In the genomic region with DNA sequence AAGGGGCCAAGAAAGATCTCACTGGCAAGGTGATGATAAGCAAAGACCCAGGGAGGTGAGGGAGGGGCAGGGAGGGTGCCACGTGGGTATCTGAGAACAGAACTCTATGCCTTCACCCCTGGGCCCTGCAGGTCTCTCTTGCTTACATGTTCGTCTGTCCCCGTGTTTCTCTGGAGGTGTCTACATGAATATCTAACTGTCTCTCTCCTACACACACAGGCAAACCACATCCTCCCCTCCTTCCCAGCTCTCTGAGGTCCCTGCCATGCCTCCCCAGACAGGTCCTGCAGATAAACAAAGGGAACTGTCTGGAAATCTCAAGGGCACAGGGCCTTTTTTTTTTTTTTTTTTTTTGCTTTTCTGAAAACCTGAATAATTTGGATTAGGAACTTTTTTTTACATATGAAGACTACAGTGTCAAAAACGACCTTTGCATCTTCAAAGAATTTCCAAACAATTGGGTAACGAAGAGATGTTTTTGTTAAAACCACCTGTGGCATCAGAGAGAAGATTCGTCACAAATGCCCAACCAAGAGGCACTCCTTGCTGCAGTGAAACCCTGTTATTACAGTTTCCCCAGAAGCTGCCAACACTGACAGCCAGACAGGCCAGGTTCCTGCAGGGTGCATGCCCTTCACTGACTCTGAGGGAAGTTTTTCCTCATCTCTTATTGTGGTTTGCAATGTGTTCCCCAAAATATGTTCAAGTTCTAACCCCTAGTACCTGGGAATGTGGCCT, we compare ENCODE assay signal across 8 cellular contexts. TPM values are rescaled to one million over a fixed set of nuclear protein-coding genes. Genes with fewer than 3 reads are reported as not detected.
DNase-seq lines count a peak whose midpoint lies in the region; ATAC-seq and TF ChIP-seq lines count a peak whose summit lies in the region.

No MANE protein-coding gene starts in this region.

- peak overlapping the region; percentile 56 for H3K4me3 Mint-ChIP-seq in T-helper 2 cell treated with Interferon-gamma antibody and Interleukin-4, amounts not matched to agents 5 μg/mL and 100 μg/mL, for 36 hours
- no peak overlapping the region for H3K4me3 Mint-ChIP-seq in neural crest cell

- H3K4me3 ChIP-seq in coronary artery, result peak overlapping the region; percentile 15

- no peak for ATAC-seq in HG02970 (IDR thresholded peaks at IDR 0.05; ENCODE audit: low FRiP score, unreplicated experiment)
- no peak for ATAC-seq in HG02610 (IDR thresholded peaks at IDR 0.05; ENCODE audit: unreplicated experiment)

- peaks cover 30% of the 10 kb centered on the region for H3K4me1 Mint-ChIP-seq in T-helper 2 cell treated with Interferon-gamma antibody and Interleukin-4, amounts not matched to agents 5 μg/mL and 100 μg/mL, for 36 hours (ENCODE audit: low read depth)
- H3K4me1 Mint-ChIP-seq in neural crest cell, result peaks cover 29% of the 10 kb centered on the region

- no peaks in the 10 kb centered on the region for H3K27me3 Mint-ChIP-seq in T-helper 2 cell treated with Interferon-gamma antibody and Interleukin-4, amounts not matched to agents 5 μg/mL and 100 μg/mL, for 36 hours (ENCODE audit: low read depth)
- H3K27me3 Mint-ChIP-seq in neural crest cell (ENCODE audit: low read depth), result no peaks in the 10 kb centered on the region

- H3K27ac Mint-ChIP-seq in T-helper 2 cell treated with Interferon-gamma antibody and Interleukin-4, amounts not matched to agents 5 μg/mL and 100 μg/mL, for 36 hours, result peak overlapping the region; percentile 44
- H3K27ac Mint-ChIP-seq in neural crest cell (ENCODE audit: unreplicated experiment), result peak overlapping the region; percentile 37

- TF ChIP-seq CTCF in GM13976 (IDR thresholded peaks at IDR 0.05; ENCODE audit: borderline replicate concordance, control extremely low read depth, extremely low read depth, insufficient read depth, missing control alignments) (no peak), coronary artery (IDR thresholded peaks at IDR 0.05) (no peak), neural crest cell (conservative IDR thresholded peaks at IDR 0.05) (no peak)

- in situ Hi-C loops in GM13976 (cut with MboI; ENCODE audit: low sequenced_read_pairs, unreplicated experiment), result no loop called here

- H3K9me3 Mint-ChIP-seq in T-helper 2 cell treated with Interferon-gamma antibody and Interleukin-4, amounts not matched to agents 5 μg/mL and 100 μg/mL, for 36 hours, result no peaks in the 10 kb centered on the region
- no peaks in the 10 kb centered on the region for H3K9me3 Mint-ChIP-seq in neural crest cell

- peak; percentile 42 for DNase-seq in GM13976 (ENCODE audit: low spot score)
- no peak for DNase-seq in T-helper 2 cell treated with Interferon-gamma antibody and Interleukin-4, amounts not matched to agents 5 μg/mL and 100 μg/mL, for 36 hours (ENCODE audit: low spot score)
- DNase-seq in coronary artery (ENCODE audit: low spot score), result no peak
- no peak for DNase-seq in neural crest cell (ENCODE audit: low read depth, low spot score)
- DNase-seq in DMS53 (lab: John Stamatoyannopoulos, UW), result no peak
- no peak for DNase-seq in DMS 273 treated with DMSO at 0.1 percent for 48 hours (lab: John Stamatoyannopoulos, UW)

- H3K27ac ChIP-seq in coronary artery, result no peak overlapping the region

- no peaks in the 10 kb centered on the region for H3K36me3 Mint-ChIP-seq in T-helper 2 cell treated with Interferon-gamma antibody and Interleukin-4, amounts not matched to agents 5 μg/mL and 100 μg/mL, for 36 hours (ENCODE audit: low read depth)
- no peaks in the 10 kb centered on the region for H3K36me3 Mint-ChIP-seq in neural crest cell (ENCODE audit: low read depth)

RNA-seq across cellular contexts. Expression of gene PLLP, which starts 17.8 kb away (rescaled TPM):
- 0.79 and 0.84 TPM in 2 replicates for total RNA-seq in neural crest cell

RNA-seq across cellular contexts. Expression of gene ARL2BP, which starts 21.6 kb away (rescaled TPM):
- total RNA-seq in neural crest cell, result 62.6 and 63.9 TPM in 2 replicates
